In the genomic region with DNA sequence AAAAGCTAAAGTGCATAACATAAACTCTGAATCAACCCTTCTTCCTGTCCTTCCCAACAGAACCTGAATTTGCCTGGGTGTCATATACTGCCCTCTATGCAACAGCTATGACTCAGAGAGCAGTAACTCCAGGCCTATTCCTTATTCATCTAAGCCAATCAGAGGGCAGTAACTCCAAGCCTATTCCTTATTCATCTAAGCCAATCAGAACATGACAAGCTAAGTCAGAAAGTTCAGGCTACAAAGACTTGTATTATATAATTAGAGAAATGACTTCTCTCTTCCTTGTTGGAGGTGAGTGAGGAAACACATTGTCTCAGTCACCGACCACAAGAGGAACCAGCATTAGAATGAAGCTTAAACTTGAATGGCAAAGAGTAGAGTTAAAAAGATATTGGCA, we compare ENCODE assay signal across 10 cellular contexts. TPM values are rescaled to one million over a fixed set of nuclear protein-coding genes. Genes with fewer than 3 reads are reported as not detected.
A peak's percentile ranks its signal among the peaks of the same experiment; 100 is the strongest.
DNase-seq lines count a peak whose midpoint lies in the region; ATAC-seq and TF ChIP-seq lines count a peak whose summit lies in the region.
"Had no signal": no experiment of that assay in that cellular context is flagged by ENCODE, and none has a peak within 500 bp of the region (broad histone marks: within the 10 kb centered on the region; RNA-seq: fewer than 3 reads in every experiment).

No MANE protein-coding gene starts in this region.

- peak; percentile 81 for DNase-seq in COLO829 (ENCODE audit: low spot score)
- DNase-seq in KBM-7: peak; percentile 89
- DNase-seq in T-helper 17 cell: no peak
- peak; percentile 54 for DNase-seq in iris pigment epithelial cell (ENCODE audit: low read depth)
- DNase-seq in body of pancreas: no peak
- no peak for DNase-seq in stimulated activated effector memory CD8-positive, alpha-beta T cell treated with anti-CD3 and anti-CD28 coated beads, Interleukin-12 subunit alpha, Interleukin-12 subunit beta, amount 100 ng/mL, for 72 hours (ENCODE audit: low spot score in 2 of 2)
- DNase-seq in NCI-H524 treated with DMSO at 0.1 percent for 48 hours (lab: John Stamatoyannopoulos, UW): no peak
- DNase-seq: DMS79 treated with DMSO at 0.1 percent for 48 hours, H9 had no signal

- H3K9me3 ChIP-seq in T-helper 17 cell (ENCODE audit: control insufficient read depth, low read length, poor library complexity, severe bottlenecking) (no peaks in the 10 kb centered on the region), body of pancreas (no peaks in the 10 kb centered on the region)

- ATAC-seq in T-helper 17 cell: peak; percentile 51
- no peak for ATAC-seq in body of pancreas
- ATAC-seq in HG02571 (IDR thresholded peaks at IDR 0.05; ENCODE audit: unreplicated experiment): no peak
- no peak for ATAC-seq in stimulated activated effector memory CD8-positive, alpha-beta T cell treated with anti-CD3 and anti-CD28 coated beads, Interleukin-12 subunit alpha, Interleukin-12 subunit beta, amount 100 ng/mL, for 72 hours

- H3K27ac Mint-ChIP-seq in T-helper 17 cell: peak overlapping the region; percentile 21
- H3K27ac Mint-ChIP-seq in stimulated activated effector memory CD8-positive, alpha-beta T cell treated with anti-CD3 and anti-CD28 coated beads, Interleukin-12 subunit alpha, Interleukin-12 subunit beta, amount 100 ng/mL, for 72 hours: no peak overlapping the region
- H3K27ac Mint-ChIP-seq: H9 had no signal

- no peaks in the 10 kb centered on the region for H3K4me1 ChIP-seq in body of pancreas

- H3K27me3 Mint-ChIP-seq in T-helper 17 cell: peaks cover 36% of the 10 kb centered on the region

- no peaks in the 10 kb centered on the region for H3K27me3 ChIP-seq in body of pancreas

- H3K4me1 Mint-ChIP-seq in T-helper 17 cell: peaks cover 7% of the 10 kb centered on the region
- peaks cover 16% of the 10 kb centered on the region for H3K4me1 Mint-ChIP-seq in stimulated activated effector memory CD8-positive, alpha-beta T cell treated with anti-CD3 and anti-CD28 coated beads, Interleukin-12 subunit alpha, Interleukin-12 subunit beta, amount 100 ng/mL, for 72 hours
- H3K4me1 Mint-ChIP-seq: H9 had no signal

- TF ChIP-seq CTCF in body of pancreas (IDR thresholded peaks at IDR 0.05): no peak

- no peak overlapping the region for H3K4me3 ChIP-seq in body of pancreas

- in situ Hi-C loops in KBM-7 (cut with MboI; ENCODE audit: low pct_unique_long_range_greater_than_20kb, low sequenced_read_pairs): no loop called here

- 72 to 97% methylated on average over 1 of the region's 1 CpG for WGBS in body of pancreas, 2 donors

- no peak overlapping the region for H3K27ac ChIP-seq in body of pancreas

- H3K36me3 Mint-ChIP-seq in T-helper 17 cell (ENCODE audit: low read depth): peaks cover 2% of the 10 kb centered on the region
- no peaks in the 10 kb centered on the region for H3K36me3 Mint-ChIP-seq in stimulated activated effector memory CD8-positive, alpha-beta T cell treated with anti-CD3 and anti-CD28 coated beads, Interleukin-12 subunit alpha, Interleukin-12 subunit beta, amount 100 ng/mL, for 72 hours

- H3K4me3 Mint-ChIP-seq in T-helper 17 cell: no peak overlapping the region
- H3K4me3 Mint-ChIP-seq in stimulated activated effector memory CD8-positive, alpha-beta T cell treated with anti-CD3 and anti-CD28 coated beads, Interleukin-12 subunit alpha, Interleukin-12 subunit beta, amount 100 ng/mL, for 72 hours: no peak overlapping the region
- H3K4me3 Mint-ChIP-seq: H9 had no signal

- no peaks in the 10 kb centered on the region for H3K36me3 ChIP-seq in body of pancreas (replicated peaks in 1 of 2; ENCODE audit: insufficient read depth in 1 of 2, low read depth in 2 of 2)

- TF ChIP-seq POLR2A in body of pancreas (IDR thresholded peaks at IDR 0.05): no peak

- H3K9me3 Mint-ChIP-seq in stimulated activated effector memory CD8-positive, alpha-beta T cell treated with anti-CD3 and anti-CD28 coated beads, Interleukin-12 subunit alpha, Interleukin-12 subunit beta, amount 100 ng/mL, for 72 hours: no peaks in the 10 kb centered on the region

- intact Hi-C loops in body of pancreas (cut with DNase I): no loop called here

RNA-seq across cellular contexts. Expression of gene TADA1, which starts 26.2 kb away (rescaled TPM):
- total RNA-seq in T-helper 17 cell (10 to 100 TPM; 12.0 to 13.1 TPM), body of pancreas (1 to 10 TPM in 1 of 2 donors, under 1 TPM in 1; 0.99 to 4.9 TPM)

Comparison
In these comparisons a context has a peak if more than half of its experiments do, and no peak if none do; other contexts are left out.
1. DNase-seq: peak in COLO829 (single experiment), KBM-7 (single experiment) and iris pigment epithelial cell (single experiment); none in T-helper 17 cell (0 of 3), body of pancreas (0 of 4), stimulated activated effector memory CD8-positive, alpha-beta T cell treated with anti-CD3 and anti-CD28 coated beads, Interleukin-12 subunit alpha, Interleukin-12 subunit beta, amount 100 ng/mL, for 72 hours (0 of 2) and NCI-H524 treated with DMSO at 0.1 percent for 48 hours (single experiment).